Comparison of ENCODE assay signal across 1 cellular context in the genomic region with DNA sequence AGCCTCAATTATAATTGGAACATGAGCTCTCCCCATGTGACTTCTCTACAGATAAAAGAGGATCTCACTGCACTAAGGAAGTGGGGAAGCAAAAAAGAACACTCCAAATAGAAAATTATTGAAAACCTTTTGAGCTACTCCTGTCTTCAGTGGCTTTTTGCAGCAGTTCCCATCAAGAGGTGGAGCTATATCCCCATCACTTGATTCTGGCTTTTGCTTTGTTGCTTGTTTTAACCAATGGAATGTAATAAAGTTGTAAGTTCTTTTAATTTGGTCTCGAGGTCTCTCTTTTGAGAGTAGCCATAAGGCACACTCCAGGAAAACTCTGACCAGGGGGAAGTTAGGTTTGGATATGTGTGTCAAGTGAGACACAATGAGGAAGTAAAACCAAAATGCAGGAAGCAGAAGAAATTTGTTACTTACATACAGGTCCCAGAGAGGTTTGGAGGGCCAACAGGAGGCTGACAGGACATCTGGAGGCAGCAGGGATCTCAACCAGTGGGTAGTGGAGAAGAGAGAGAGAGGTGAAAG.
TF ChIP-seq lines count a peak whose summit lies in the region.

No MANE protein-coding gene starts in this region.

TF ChIP-seq in GM12878, 131 proteins besides CTCF, POLR2A, EP300 and RAD21 (continued from another document):
- TF ChIP-seq MTA2 (IDR thresholded peaks at IDR 0.05; ENCODE audit: low read depth) = no peak
- no peak for TF ChIP-seq BRCA1 (IDR thresholded peaks at IDR 0.05; ENCODE audit: low read depth, low read length)
- TF ChIP-seq, protein P1, sequence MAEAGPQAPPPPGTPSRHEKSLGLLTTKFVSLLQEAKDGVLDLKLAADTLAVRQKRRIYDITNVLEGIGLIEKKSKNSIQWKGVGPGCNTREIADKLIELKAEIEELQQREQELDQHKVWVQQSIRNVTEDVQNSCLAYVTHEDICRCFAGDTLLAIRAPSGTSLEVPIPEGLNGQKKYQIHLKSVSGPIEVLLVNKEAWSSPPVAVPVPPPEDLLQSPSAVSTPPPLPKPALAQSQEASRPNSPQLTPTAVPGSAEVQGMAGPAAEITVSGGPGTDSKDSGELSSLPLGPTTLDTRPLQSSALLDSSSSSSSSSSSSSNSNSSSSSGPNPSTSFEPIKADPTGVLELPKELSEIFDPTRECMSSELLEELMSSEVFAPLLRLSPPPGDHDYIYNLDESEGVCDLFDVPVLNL (IDR thresholded peaks at IDR 0.05; ENCODE audit: low read depth, low read length) = no peak
- no peak for TF ChIP-seq CHD1 (IDR thresholded peaks at IDR 0.05; ENCODE audit: low read depth, low read length)
